Comparison of ENCODE assay signal across 10 cellular contexts in genomic region chr15:99239545-99240198, GRCh38. TPM values are rescaled to one million over a fixed set of nuclear protein-coding genes. Genes with fewer than 3 reads are reported as not detected.
DNase-seq lines count a peak whose midpoint lies in the region; ATAC-seq and TF ChIP-seq lines count a peak whose summit lies in the region.
"Had no signal": no experiment of that assay in that cellular context is flagged by ENCODE, and none has a peak within 500 bp of the region (broad histone marks: within the 10 kb centered on the region; RNA-seq: fewer than 3 reads in every experiment).

No MANE protein-coding gene starts in this region.

- H3K27ac Mint-ChIP-seq in T-helper 17 cell (no peak overlapping the region), mesothelial cell of epicardium (no peak overlapping the region)

- H3K36me3 Mint-ChIP-seq in T-helper 17 cell (ENCODE audit: low read depth) = peaks cover 6% of the 10 kb centered on the region
- H3K36me3 Mint-ChIP-seq in mesothelial cell of epicardium = peaks cover 16% of the 10 kb centered on the region

- H3K4me1 Mint-ChIP-seq in T-helper 17 cell (peaks cover 2% of the 10 kb centered on the region), mesothelial cell of epicardium (no peaks in the 10 kb centered on the region)

- peak; percentile 85 for ATAC-seq in GM19328 (IDR thresholded peaks at IDR 0.05; ENCODE audit: unreplicated experiment)
- peak; percentile 82 for ATAC-seq in HG02943 (IDR thresholded peaks at IDR 0.05; ENCODE audit: low read depth, unreplicated experiment)
- peak; percentile 57 for ATAC-seq in T-helper 17 cell
- ATAC-seq in left ventricle myocardium superior = no peak

- DNase-seq in Daoy (ENCODE audit: low read depth) (peak; percentile 54), T-helper 17 cell (no peak), left ventricle myocardium superior (no peak), mesothelial cell of epicardium (ENCODE audit: low spot score in 2 of 2, unreplicated experiment in 2 of 2) (no peak), germinal center (ENCODE audit: low spot score) (no peak), SKM-1 treated with dmso at 0.1 percent for 144 hours (lab: John Stamatoyannopoulos, UW; ENCODE audit: unreplicated experiment) (no peak)
- DNase-seq: NCI-H146; stimulated activated CD8-positive, alpha-beta memory T cell treated with anti-CD3 and anti-CD28 coated beads, Interleukin-4, amount 100 ng/mL, for 48 hours had no signal

- H3K27me3 Mint-ChIP-seq in T-helper 17 cell = peaks cover 11% of the 10 kb centered on the region
- H3K27me3 Mint-ChIP-seq in mesothelial cell of epicardium (ENCODE audit: low read depth) = no peaks in the 10 kb centered on the region

- no peak for TF ChIP-seq CTCF in mesothelial cell of epicardium (IDR thresholded peaks at IDR 0.05; ENCODE audit: unreplicated experiment)

- no peaks in the 10 kb centered on the region for H3K9me3 ChIP-seq in T-helper 17 cell (ENCODE audit: control insufficient read depth, low read length, poor library complexity, severe bottlenecking)

- H3K9me3 Mint-ChIP-seq in mesothelial cell of epicardium = peaks cover 4% of the 10 kb centered on the region

- intact Hi-C loops in left ventricle myocardium superior (cut with micrococcal nuclease) = no loop called here

- H3K4me3 Mint-ChIP-seq in T-helper 17 cell = no peak overlapping the region
- H3K4me3 Mint-ChIP-seq in mesothelial cell of epicardium = no peak overlapping the region

RNA-seq across cellular contexts. Expression of gene TTC23, which starts 9.7 kb away (rescaled TPM):
- total RNA-seq in Daoy (2014; rRNA removed; shearing (Covaris generic)) = 14.2 and 22.4 TPM in 2 replicates
- total RNA-seq in T-helper 17 cell = under 1 TPM in 1 of 2 donors, not detected in 1; 0.30 TPM
- total RNA-seq in left ventricle myocardium superior = 10.1 TPM
- 32.3 to 34.6 TPM (median 34.0 TPM) in 3 replicates for total RNA-seq in mesothelial cell of epicardium

RNA-seq across cellular contexts. Expression of gene LRRC28, which starts 11.6 kb away (rescaled TPM):
- 12.1 and 17.0 TPM in 2 replicates for total RNA-seq in Daoy (2014; rRNA removed; shearing (Covaris generic))
- 10 to 100 TPM; 12.6 to 15.6 TPM for total RNA-seq in T-helper 17 cell
- 24.4 TPM for total RNA-seq in left ventricle myocardium superior
- 29.3 to 30.2 TPM (median 29.8 TPM) in 3 replicates for total RNA-seq in mesothelial cell of epicardium
